ENCODE assay signal across 16 cellular contexts in the genomic region with DNA sequence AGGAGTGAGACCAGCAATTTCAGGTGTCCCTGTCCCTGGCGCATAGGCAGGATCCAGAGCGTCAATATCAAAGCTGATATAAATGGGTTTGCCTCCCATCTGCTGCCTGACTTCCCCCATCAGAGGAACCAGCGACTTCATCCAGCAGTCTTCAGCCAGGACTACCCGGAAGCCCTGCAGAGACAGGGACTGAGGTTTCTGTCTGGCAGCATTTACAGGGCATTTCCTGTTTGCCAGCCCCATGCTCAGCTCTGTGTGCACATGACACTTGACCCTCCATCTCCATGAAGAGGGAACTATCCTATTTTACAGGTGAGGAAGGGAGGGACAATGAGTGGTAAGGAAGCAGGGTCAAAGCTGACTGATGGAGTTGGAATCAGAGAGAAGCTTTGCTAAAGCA. TPM values are rescaled to one million over a fixed set of nuclear protein-coding genes. Genes with fewer than 3 reads are reported as not detected.
A peak's percentile ranks its signal among the peaks of the same experiment; 100 is the strongest.
DNase-seq lines count a peak whose midpoint lies in the region; ATAC-seq and TF ChIP-seq lines count a peak whose summit lies in the region.
"Had no signal": no experiment of that assay in that cellular context is flagged by ENCODE, and none has a peak within 500 bp of the region (broad histone marks: within the 10 kb centered on the region; RNA-seq: fewer than 3 reads in every experiment).

No MANE protein-coding gene starts in this region.

- peak; percentile 24 for ATAC-seq in CD8-positive, alpha-beta T cell
- ATAC-seq in foreskin keratinocyte (no peak), HG02610 (IDR thresholded peaks at IDR 0.05; ENCODE audit: unreplicated experiment) (no peak)

- H3K9me3 ChIP-seq in CD8-positive, alpha-beta T cell (ENCODE audit: low read length) = no peaks in the 10 kb centered on the region
- H3K9me3 ChIP-seq: BE2C had no signal

- CTCF ChIA-PET in CD8-positive, alpha-beta T cell (lab: Charles Lee) = interaction anchor here (1.2 kb wide), 1 partner anchor 39 kb away, joined by 3 read pairs; no protein-coding TSS in a partner anchor
- CTCF ChIA-PET in RWPE1 (lab: Yijun Ruan, JAX) = no interaction called here

- no peaks in the 10 kb centered on the region for H3K9me3 Mint-ChIP-seq in CD8-positive, alpha-beta T cell
- H3K9me3 Mint-ChIP-seq in immature natural killer cell (no peaks in the 10 kb centered on the region), progenitor cell of endocrine pancreas (ENCODE audit: low read depth) (no peaks in the 10 kb centered on the region)
- H3K9me3 Mint-ChIP-seq: endodermal cell had no signal

- H3K27me3 ChIP-seq in CD8-positive, alpha-beta T cell (ENCODE audit: insufficient read depth, low read length) = no peaks in the 10 kb centered on the region
- H3K27me3 ChIP-seq in foreskin keratinocyte = no peaks in the 10 kb centered on the region
- H3K27me3 ChIP-seq: BE2C had no signal

- H3K4me3 Mint-ChIP-seq in CD8-positive, alpha-beta T cell = peak overlapping the region; percentile 59
- H3K4me3 Mint-ChIP-seq in immature natural killer cell = no peak overlapping the region
- H3K4me3 Mint-ChIP-seq in progenitor cell of endocrine pancreas (ENCODE audit: low read depth) = no peak overlapping the region
- H3K4me3 Mint-ChIP-seq: endodermal cell had no signal

- H3K27ac ChIP-seq in CD8-positive, alpha-beta T cell (ENCODE audit: low read depth, low read length) = peak overlapping the region; percentile 6
- H3K27ac ChIP-seq in RWPE1 = 0 out of 2 replicates have a peak overlapping the region, but pooled peaks have one; percentile 18
- H3K27ac ChIP-seq in foreskin keratinocyte = no peak overlapping the region

- POLR2A ChIA-PET in CD8-positive, alpha-beta T cell (lab: Charles Lee) = interaction anchor here (1.0 to 2.6 kb wide), 3 partner anchors 17 to 52 kb away, joined by 3 to 13 read pairs (median 3); a partner anchor contains a TSS
- POLR2A ChIA-PET in RWPE1 (lab: Yijun Ruan, JAX; ENCODE audit: low non-redundant PET) = no interaction called here

- H3K36me3 Mint-ChIP-seq in CD8-positive, alpha-beta T cell = peaks cover 29% of the 10 kb centered on the region
- H3K36me3 Mint-ChIP-seq in immature natural killer cell = no peaks in the 10 kb centered on the region
- H3K36me3 Mint-ChIP-seq in progenitor cell of endocrine pancreas (ENCODE audit: insufficient read depth) = peaks cover 5% of the 10 kb centered on the region

- peaks cover 38% of the 10 kb centered on the region for H3K4me1 ChIP-seq in CD8-positive, alpha-beta T cell (ENCODE audit: insufficient read depth, low read length)
- H3K4me1 ChIP-seq in foreskin keratinocyte = no peaks in the 10 kb centered on the region
- H3K4me1 ChIP-seq: BE2C had no signal

- H3K27me3 Mint-ChIP-seq in CD8-positive, alpha-beta T cell (ENCODE audit: low read depth) = no peaks in the 10 kb centered on the region
- peaks cover 0 to 3% (median 0%) of the 10 kb centered on the region in 3 donors for H3K27me3 Mint-ChIP-seq in immature natural killer cell (ENCODE audit: low read depth in 3 of 3)
- no peaks in the 10 kb centered on the region for H3K27me3 Mint-ChIP-seq in progenitor cell of endocrine pancreas

- intact Hi-C loops in CD8-positive, alpha-beta T cell (cut with DNase I, micrococcal nuclease) = loop anchor here in 1 of 2 experiments (5.0 kb wide), 1 partner anchor 50 kb away; a partner anchor contains a TSS

- no peak for TF ChIP-seq CTCF in CD8-positive, alpha-beta T cell (IDR thresholded peaks at IDR 0.05)
- no peak for TF ChIP-seq CTCF in RWPE1 (conservative IDR thresholded peaks at IDR 0.05; ENCODE audit: low read depth)
- no peak for TF ChIP-seq CTCF in foreskin keratinocyte (conservative IDR thresholded peaks at IDR 0.05)
- no peak for TF ChIP-seq CTCF in progenitor cell of endocrine pancreas (IDR thresholded peaks at IDR 0.05; ENCODE audit: unreplicated experiment)

- peak overlapping the region; percentile 94 for H3K27ac Mint-ChIP-seq in CD8-positive, alpha-beta T cell
- H3K27ac Mint-ChIP-seq in immature natural killer cell (no peak overlapping the region), progenitor cell of endocrine pancreas (no peak overlapping the region)
- H3K27ac Mint-ChIP-seq: endodermal cell had no signal

- no peak overlapping the region for H3K4me3 ChIP-seq in CD8-positive, alpha-beta T cell (ENCODE audit: low read depth, low read length)
- H3K4me3 ChIP-seq: skin epidermis had no signal

- peaks cover 15% of the 10 kb centered on the region for H3K36me3 ChIP-seq in CD8-positive, alpha-beta T cell (ENCODE audit: insufficient read depth, low read length)
- H3K36me3 ChIP-seq: BE2C had no signal

- DNase-seq in Ammon's horn (ENCODE audit: low spot score) (peak; percentile 46), RWPE1 (ENCODE audit: low spot score) (no peak), iPS-NIHi11 (ENCODE audit: low spot score) (peak; percentile 13), foreskin keratinocyte (no peak), immature natural killer cell (no peak), progenitor cell of endocrine pancreas (ENCODE audit: low spot score, unreplicated experiment) (no peak)
- DNase-seq in CD8-positive, alpha-beta T cell = peak in 2 of 7 experiments; percentile 13 to 55
- DNase-seq: activated CD4-positive, alpha-beta T cell treated with anti-CD3 and anti-CD28 coated beads for 48 hours; activated gamma-delta T cell; BE2C; endodermal cell; HCEC 1CT; mesenchymal stem cell; NCI-H524 had no signal

- peaks cover 37% of the 10 kb centered on the region for H3K4me1 Mint-ChIP-seq in CD8-positive, alpha-beta T cell (ENCODE audit: low read depth)
- peaks cover 15% of the 10 kb centered on the region in 2 donors for H3K4me1 Mint-ChIP-seq in immature natural killer cell
- no peaks in the 10 kb centered on the region for H3K4me1 Mint-ChIP-seq in progenitor cell of endocrine pancreas (ENCODE audit: low read depth)

RNA-seq across cellular contexts. Expression of a gene that starts 7.2 kb away (rescaled TPM):
- total RNA-seq in CD8-positive, alpha-beta T cell = 1 to 10 TPM; 2.3 to 2.4 TPM
- total RNA-seq in foreskin keratinocyte (1.1 TPM in 2 replicates), progenitor cell of endocrine pancreas (3.1 and 4.0 TPM in 2 replicates)
- polyA plus RNA-seq in foreskin keratinocyte (0.78 and 0.85 TPM in 2 replicates), immature natural killer cell (under 1 TPM in 2 of 3 donors, not detected in 1; 0.39 to 0.64 TPM)

RNA-seq across cellular contexts. Expression of a gene that starts 39.6 kb away (rescaled TPM):
- total RNA-seq in CD8-positive, alpha-beta T cell = 10 to 100 TPM; 34.7 to 37.7 TPM
- total RNA-seq in foreskin keratinocyte (14.4 and 15.3 TPM in 2 replicates), progenitor cell of endocrine pancreas (34.5 and 35.6 TPM in 2 replicates)
- polyA plus RNA-seq in foreskin keratinocyte (2.6 and 2.9 TPM in 2 replicates), immature natural killer cell (1 to 10 TPM; 1.9 to 5.2 (median 3.3) TPM)

RNA-seq across cellular contexts. Expression of a gene that starts 51.0 kb away (rescaled TPM):
- total RNA-seq in CD8-positive, alpha-beta T cell = 1 to 10 TPM; 7.9 to 8.5 TPM
- total RNA-seq in foreskin keratinocyte (10.8 and 13.2 TPM in 2 replicates), progenitor cell of endocrine pancreas (34.9 and 37.7 TPM in 2 replicates)
- polyA plus RNA-seq in foreskin keratinocyte (2.6 and 2.8 TPM in 2 replicates), immature natural killer cell (1 to 10 TPM; 3.7 to 8.9 (median 4.0) TPM)

RNA-seq across cellular contexts. Expression of a gene that starts 53.7 kb away (rescaled TPM):
- 10 to 100 TPM; 19.4 to 19.9 TPM for total RNA-seq in CD8-positive, alpha-beta T cell
- 2.4 and 3.9 TPM in 2 replicates for total RNA-seq in foreskin keratinocyte
- polyA plus RNA-seq in foreskin keratinocyte = 3.0 and 3.7 TPM in 2 replicates
- polyA plus RNA-seq in immature natural killer cell = 10 to 100 TPM; 17.0 to 19.4 (median 19.4) TPM
- total RNA-seq in progenitor cell of endocrine pancreas = 24.9 and 25.2 TPM in 2 replicates

Comparison
In these comparisons a context has a peak if more than half of its experiments do, and no peak if none do; other contexts are left out.
1. DNase-seq: peak in Ammon's horn (single experiment) and iPS-NIHi11 (single experiment); none in RWPE1 (single experiment), foreskin keratinocyte (0 of 2), immature natural killer cell (0 of 3) and progenitor cell of endocrine pancreas (single experiment).